14 cellular contexts compared by ENCODE assay signal in the genomic region with DNA sequence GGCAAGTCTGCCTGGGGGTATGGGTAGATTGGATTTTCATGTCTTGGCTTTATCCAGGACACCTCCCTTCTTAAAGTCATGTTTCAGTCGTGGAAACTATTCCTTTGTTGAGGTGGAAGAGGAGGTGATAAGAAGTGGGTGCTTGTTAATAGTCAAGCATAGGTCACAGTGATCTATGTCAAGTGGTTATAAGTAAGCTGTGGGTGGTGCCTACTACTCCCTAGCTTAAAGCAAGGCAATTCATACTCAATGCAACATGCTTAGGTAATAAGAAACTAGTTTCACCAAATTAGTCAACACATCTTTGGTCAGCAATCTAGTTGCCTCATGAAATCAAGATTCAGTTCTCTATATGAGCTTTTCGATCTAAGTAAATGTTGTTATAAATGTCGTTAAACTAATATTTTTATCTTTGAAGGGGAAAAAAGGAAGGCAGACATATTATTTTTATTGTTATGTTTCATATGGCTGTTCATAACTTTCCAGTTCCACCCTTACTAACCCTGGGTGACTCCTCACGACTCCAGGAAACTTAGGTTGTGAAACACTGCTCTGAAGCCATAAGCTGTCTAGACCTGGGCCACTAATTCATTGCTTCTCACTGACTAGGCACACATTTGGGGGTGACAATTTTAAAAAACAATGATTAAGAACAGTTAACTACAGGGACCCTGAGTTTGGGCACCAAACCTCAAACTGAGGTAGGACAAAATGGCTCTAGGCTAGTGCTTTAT. TPM values are rescaled to one million over a fixed set of nuclear protein-coding genes. Genes with fewer than 3 reads are reported as not detected.
A peak's percentile ranks its signal among the peaks of the same experiment; 100 is the strongest.
DNase-seq lines count a peak whose midpoint lies in the region; ATAC-seq, FAIRE-seq and TF ChIP-seq lines count a peak whose summit lies in the region.
"Had no signal": no experiment of that assay in that cellular context is flagged by ENCODE, and none has a peak within 500 bp of the region (broad histone marks: within the 10 kb centered on the region; RNA-seq: fewer than 3 reads in every experiment).

No MANE protein-coding gene starts in this region.

- no peak for FAIRE-seq in bronchial epithelial cell (lab: Jason Lieb, UNC)
- FAIRE-seq: pancreas had no signal

- CTCF ChIA-PET in CD8-positive, alpha-beta memory T cell (lab: Charles Lee): no interaction called here

- peaks cover 10 to 20% (median 15%) of the 10 kb centered on the region in 3 donors for H3K4me1 Mint-ChIP-seq in CD8-positive, alpha-beta memory T cell

- H3K27me3 ChIP-seq in bronchial epithelial cell (ENCODE audit: control insufficient read depth, insufficient read depth, low read length): no peaks in the 10 kb centered on the region
- H3K27me3 ChIP-seq in CD8-positive, alpha-beta memory T cell (ENCODE audit: insufficient read depth, low read length, poor library complexity, severe bottlenecking): no peaks in the 10 kb centered on the region
- H3K27me3 ChIP-seq: MG63, pancreas had no signal

- peaks cover 0 to 2% of the 10 kb centered on the region in 2 donors for H3K27me3 Mint-ChIP-seq in CD8-positive, alpha-beta memory T cell

- no peak for TF ChIP-seq CTCF in bronchial epithelial cell (IDR thresholded peaks at IDR 0.05; ENCODE audit: insufficient read depth, low read length, severe bottlenecking)

- no peak overlapping the region for H3K27ac Mint-ChIP-seq in CD8-positive, alpha-beta memory T cell

- no peak overlapping the region for H3K4me3 ChIP-seq in bronchial epithelial cell (ENCODE audit: low read depth, low read length)
- no peak overlapping the region for H3K4me3 ChIP-seq in CD8-positive, alpha-beta memory T cell (ENCODE audit: low read length)
- H3K4me3 ChIP-seq: MG63, pancreas had no signal

- ATAC-seq in GM18511 (IDR thresholded peaks at IDR 0.05; ENCODE audit: unreplicated experiment) (peak; percentile 64), GM21447 (IDR thresholded peaks at IDR 0.05; ENCODE audit: unreplicated experiment) (peak; percentile 37), HG03196 (IDR thresholded peaks at IDR 0.05; ENCODE audit: unreplicated experiment) (peak; percentile 51), HG02571 (IDR thresholded peaks at IDR 0.05; ENCODE audit: unreplicated experiment) (no peak)

- no peaks in the 10 kb centered on the region for H3K4me1 ChIP-seq in CD8-positive, alpha-beta memory T cell (ENCODE audit: insufficient read depth, low read length)
- H3K4me1 ChIP-seq: pancreas had no signal

- peaks cover 0 to 13% (median 0%) of the 10 kb centered on the region in 3 donors for H3K36me3 Mint-ChIP-seq in CD8-positive, alpha-beta memory T cell

- POLR2A ChIA-PET in CD8-positive, alpha-beta memory T cell (lab: Charles Lee): no interaction called here

- no peaks in the 10 kb centered on the region for H3K9me3 ChIP-seq in CD8-positive, alpha-beta memory T cell (ENCODE audit: low read length)
- H3K9me3 ChIP-seq: MG63, pancreas had no signal

- H3K9me3 Mint-ChIP-seq in CD8-positive, alpha-beta memory T cell: peaks cover 0 to 6% (median 3%) of the 10 kb centered on the region in 5 donors

- no peak overlapping the region for H3K27ac ChIP-seq in CD8-positive, alpha-beta memory T cell (ENCODE audit: low read depth, low read length)
- H3K27ac ChIP-seq: pancreas, VCaP had no signal

- no peak overlapping the region for H3K4me3 Mint-ChIP-seq in CD8-positive, alpha-beta memory T cell

- no peaks in the 10 kb centered on the region for H3K36me3 ChIP-seq in bronchial epithelial cell (ENCODE audit: control insufficient read depth, insufficient read depth, low read length)
- no peaks in the 10 kb centered on the region for H3K36me3 ChIP-seq in CD8-positive, alpha-beta memory T cell (ENCODE audit: insufficient read depth, low read length)
- H3K36me3 ChIP-seq: MG63, pancreas had no signal

- DNase-seq in bronchial epithelial cell (ENCODE audit: low read depth) (peak; percentile 75), COR-L47 (lab: John Stamatoyannopoulos, UW) (no peak), NCI-H1417 treated with DMSO at 0.1 percent for 48 hours (lab: John Stamatoyannopoulos, UW) (no peak)
- no peak for DNase-seq in CD8-positive, alpha-beta memory T cell
- DNase-seq: C1 segment of cervical spinal cord, caudate nucleus, left cardiac atrium, MG63, pancreas had no signal

RNA-seq across cellular contexts. Expression of a gene that starts 5.8 kb away (rescaled TPM):
- total RNA-seq in bronchial epithelial cell: 0.26 TPM in 2 replicates
- total RNA-seq in CD8-positive, alpha-beta memory T cell: not detected
- polyA plus RNA-seq in CD8-positive, alpha-beta memory T cell: not detected

RNA-seq across cellular contexts. Expression of a gene that starts 32.5 kb away (rescaled TPM):
- 5.8 and 19.1 TPM in 2 replicates for total RNA-seq in bronchial epithelial cell
- under 1 TPM; 0.20 to 0.37 TPM for total RNA-seq in CD8-positive, alpha-beta memory T cell
- not detected for polyA plus RNA-seq in CD8-positive, alpha-beta memory T cell
